Comparison of ENCODE assay signal across 12 cellular contexts in genomic region chr2:63819765-63820717, GRCh38. TPM values are rescaled to one million over a fixed set of nuclear protein-coding genes. Genes with fewer than 3 reads are reported as not detected.
DNase-seq lines count a peak whose midpoint lies in the region; ATAC-seq and TF ChIP-seq lines count a peak whose summit lies in the region.
"Had no signal": no experiment of that assay in that cellular context is flagged by ENCODE, and none has a peak within 500 bp of the region (broad histone marks: within the 10 kb centered on the region; RNA-seq: fewer than 3 reads in every experiment).

No MANE protein-coding gene starts in this region.

- H3K27ac Mint-ChIP-seq in MCF 10A (ENCODE audit: low read depth, unreplicated experiment): no peak overlapping the region

- peak overlapping the region; percentile 45 for H3K4me2 ChIP-seq in OCI-LY1 (ENCODE audit: low read length)
- H3K4me2 ChIP-seq: KMS-11 had no signal

- no peaks in the 10 kb centered on the region for H3K79me2 ChIP-seq in OCI-LY1 (ENCODE audit: insufficient read depth, low read length)

- TF ChIP-seq CTCF in OCI-LY1 (IDR thresholded peaks at IDR 0.05; ENCODE audit: low read length) (no peak), gastroesophageal sphincter (IDR thresholded peaks at IDR 0.05) (no peak), ovary (IDR thresholded peaks at IDR 0.05) (no peak), GM13977 (IDR thresholded peaks at IDR 0.05; ENCODE audit: extremely low read depth, insufficient read depth, missing control alignments) (no peak), MCF 10A (IDR thresholded peaks at IDR 0.05; ENCODE audit: unreplicated experiment) (no peak)

- TF ChIP-seq POLR2A in gastroesophageal sphincter (IDR thresholded peaks at IDR 0.05) (no peak), ovary (IDR thresholded peaks at IDR 0.05) (no peak)

- H2AFZ ChIP-seq in OCI-LY1 (ENCODE audit: low read length): no peak overlapping the region

- H3K4me1 Mint-ChIP-seq in MCF 10A (ENCODE audit: insufficient read depth, unreplicated experiment): peaks cover 11% of the 10 kb centered on the region

- peaks cover 95% of the 10 kb centered on the region for H3K4me1 ChIP-seq in OCI-LY1 (ENCODE audit: insufficient read depth, low read length, severe bottlenecking)
- H3K4me1 ChIP-seq in gastroesophageal sphincter: peaks cover 0 to 5% (median 0%) of the 10 kb centered on the region in 3 donors
- no peaks in the 10 kb centered on the region for H3K4me1 ChIP-seq in ovary (ENCODE audit: insufficient read depth)

- H3K4me3 ChIP-seq in OCI-LY1 (ENCODE audit: low read depth, low read length, poor library complexity, severe bottlenecking) (no peak overlapping the region), gastroesophageal sphincter (no peak overlapping the region), ovary (no peak overlapping the region)

- H3K27me3 ChIP-seq in OCI-LY1 (ENCODE audit: insufficient read depth, low read length) (no peaks in the 10 kb centered on the region), gastroesophageal sphincter (no peaks in the 10 kb centered on the region), ovary (no peaks in the 10 kb centered on the region)

- H3K9me3 Mint-ChIP-seq in MCF 10A (ENCODE audit: unreplicated experiment): no peaks in the 10 kb centered on the region

- peak overlapping the region; percentile 91 for H3K27ac ChIP-seq in OCI-LY1 (ENCODE audit: low read depth, low read length, poor library complexity, severe bottlenecking)
- peak overlapping the region in 3 of 4 donors; percentile 26 to 58 (median 45) for H3K27ac ChIP-seq in gastroesophageal sphincter
- H3K27ac ChIP-seq in ovary: peak overlapping the region in 1 of 2 donors; percentile 48
- H3K27ac ChIP-seq: C4-2B, KMS-11 had no signal

- DNase-seq in EH (ENCODE audit: low read depth) (peak; percentile 16), ovary (peak in 4 of 5 donors; percentile 29 to 65 (median 35)), GM13977 (ENCODE audit: low spot score) (no peak), MCF 10A (ENCODE audit: unreplicated experiment) (no peak), OCI-M2 (lab: John Stamatoyannopoulos, UW; ENCODE audit: unreplicated experiment) (no peak), T-helper 1 cell (no peak)
- DNase-seq: activated effector memory CD4-positive, alpha-beta T cell treated with Interleukin-2 at 50 U/mL for 16 hours; islet precursor cell had no signal

- H3K9me2 ChIP-seq in OCI-LY1 (ENCODE audit: low read depth, low read length): no peaks in the 10 kb centered on the region

- CTCF ChIA-PET in MCF 10A (lab: Yijun Ruan, JAX): interaction anchor here (1.0 kb wide), 1 partner anchor 29 kb away, joined by 3 read pairs; no protein-coding TSS in a partner anchor

- WGBS in gastroesophageal sphincter (ENCODE audit: low coverage in 1 of 2), 2 donors: 46 to 58% methylated on average over 5 to 6 of the region's 6 CpGs
- WGBS in ovary, 3 donors: 9 to 19% (median 16%) methylated on average over 6 of the region's 6 CpGs

- H3K4me3 Mint-ChIP-seq in MCF 10A (ENCODE audit: unreplicated experiment): no peak overlapping the region

- no peaks in the 10 kb centered on the region for H4K20me1 ChIP-seq in OCI-LY1 (ENCODE audit: insufficient read depth, low read length)

- peaks cover 7% of the 10 kb centered on the region; the same call in 1 of the 2 replicates for H3F3A ChIP-seq in OCI-LY1 (ENCODE audit: insufficient read depth, low read length)

- ATAC-seq in gastroesophageal sphincter: peak; percentile 89

- in situ Hi-C loops in GM13977 (cut with MboI; ENCODE audit: low pct_unique_long_range_greater_than_20kb, low sequenced_read_pairs, unreplicated experiment): no loop called here

- H3K27me3 Mint-ChIP-seq in MCF 10A (ENCODE audit: insufficient read depth, unreplicated experiment): no peaks in the 10 kb centered on the region

- intact Hi-C loops in ovary (cut with DNase I): no loop called here
- intact Hi-C loops in MCF 10A (cut with micrococcal nuclease): no loop called here

- peak overlapping the region; percentile 46; the same call in 1 of the 2 replicates for H3K9ac ChIP-seq in OCI-LY1 (ENCODE audit: low read length)
- H3K9ac ChIP-seq: KMS-11 had no signal

- no TSS peak for BruUV-seq in MCF 10A (replicated peaks; lab: Mats Ljungman, UMichigan)

- H3K9me3 ChIP-seq in OCI-LY1 (ENCODE audit: low read length) (no peaks in the 10 kb centered on the region), gastroesophageal sphincter (no peaks in the 10 kb centered on the region), ovary (no peaks in the 10 kb centered on the region)

- TF ChIP-seq EP300 in gastroesophageal sphincter (IDR thresholded peaks at IDR 0.05) (no peak), ovary (IDR thresholded peaks at IDR 0.05) (no peak)

- POLR2A ChIA-PET in MCF 10A (lab: Yijun Ruan, JAX): interaction anchor here (0.8 to 8.0 kb wide), 5 partner anchors 9 to 29 kb away, joined by 3 to 60 read pairs (median 5); partner anchors contain the start of gene UGP2

- no peaks in the 10 kb centered on the region for H3K36me3 ChIP-seq in OCI-LY1 (ENCODE audit: insufficient read depth, low read length)
- no peaks in the 10 kb centered on the region for H3K36me3 ChIP-seq in gastroesophageal sphincter
- H3K36me3 ChIP-seq in ovary: no peaks in the 10 kb centered on the region

- no peaks in the 10 kb centered on the region for H3K36me3 Mint-ChIP-seq in MCF 10A (ENCODE audit: insufficient read depth, unreplicated experiment)

RNA-seq across cellular contexts. Expression of gene UGP2, which starts 21.7 kb away (rescaled TPM):
- total RNA-seq in gastroesophageal sphincter (100 to 1,000 TPM; 151 to 222 (median 164) TPM), ovary (10 to 100 TPM; 74.0 to 100.0 (median 85.1) TPM), MCF 10A (2022) (77.3 and 78.4 TPM in 2 replicates)
- 100 to 1,000 TPM in 1 of 2 donors, 10 to 100 TPM in 1; 63.7 to 129 TPM for polyA plus RNA-seq in ovary

Comparison
In these comparisons a context has a peak if more than half of its experiments do, and no peak if none do; other contexts are left out.
1. DNase-seq: peak in EH (single experiment) and ovary (4 of 5); none in GM13977 (single experiment), MCF 10A (single experiment), OCI-M2 (single experiment) and T-helper 1 cell (0 of 5).